ENCODE assay signal across 1 cellular context in the genomic region with DNA sequence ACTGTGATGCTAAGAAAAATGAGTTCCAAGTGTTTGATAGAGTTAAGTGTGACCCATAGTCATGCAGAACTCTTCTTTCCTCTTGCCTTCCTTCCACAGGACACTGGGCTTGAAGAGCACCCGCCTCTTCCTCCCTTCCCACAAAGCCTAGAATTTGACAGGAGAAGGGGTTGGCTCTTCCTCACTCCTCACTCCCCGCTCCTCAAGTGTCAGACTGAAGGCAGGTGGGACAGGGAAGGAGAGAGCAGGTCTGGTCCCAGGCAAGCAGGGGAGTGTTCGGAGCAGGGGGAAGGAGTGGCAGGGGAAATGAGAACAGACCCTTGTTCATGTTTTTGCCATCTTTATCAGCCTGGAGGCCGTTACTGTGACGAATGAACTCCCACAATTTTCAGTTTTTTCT.
TF ChIP-seq lines count a peak whose summit lies in the region.

No MANE protein-coding gene starts in this region.

TF ChIP-seq in GM23338, 12 proteins besides CTCF, POLR2A, EP300 and RAD21 (continued from another document):
- TF ChIP-seq, protein P1, sequence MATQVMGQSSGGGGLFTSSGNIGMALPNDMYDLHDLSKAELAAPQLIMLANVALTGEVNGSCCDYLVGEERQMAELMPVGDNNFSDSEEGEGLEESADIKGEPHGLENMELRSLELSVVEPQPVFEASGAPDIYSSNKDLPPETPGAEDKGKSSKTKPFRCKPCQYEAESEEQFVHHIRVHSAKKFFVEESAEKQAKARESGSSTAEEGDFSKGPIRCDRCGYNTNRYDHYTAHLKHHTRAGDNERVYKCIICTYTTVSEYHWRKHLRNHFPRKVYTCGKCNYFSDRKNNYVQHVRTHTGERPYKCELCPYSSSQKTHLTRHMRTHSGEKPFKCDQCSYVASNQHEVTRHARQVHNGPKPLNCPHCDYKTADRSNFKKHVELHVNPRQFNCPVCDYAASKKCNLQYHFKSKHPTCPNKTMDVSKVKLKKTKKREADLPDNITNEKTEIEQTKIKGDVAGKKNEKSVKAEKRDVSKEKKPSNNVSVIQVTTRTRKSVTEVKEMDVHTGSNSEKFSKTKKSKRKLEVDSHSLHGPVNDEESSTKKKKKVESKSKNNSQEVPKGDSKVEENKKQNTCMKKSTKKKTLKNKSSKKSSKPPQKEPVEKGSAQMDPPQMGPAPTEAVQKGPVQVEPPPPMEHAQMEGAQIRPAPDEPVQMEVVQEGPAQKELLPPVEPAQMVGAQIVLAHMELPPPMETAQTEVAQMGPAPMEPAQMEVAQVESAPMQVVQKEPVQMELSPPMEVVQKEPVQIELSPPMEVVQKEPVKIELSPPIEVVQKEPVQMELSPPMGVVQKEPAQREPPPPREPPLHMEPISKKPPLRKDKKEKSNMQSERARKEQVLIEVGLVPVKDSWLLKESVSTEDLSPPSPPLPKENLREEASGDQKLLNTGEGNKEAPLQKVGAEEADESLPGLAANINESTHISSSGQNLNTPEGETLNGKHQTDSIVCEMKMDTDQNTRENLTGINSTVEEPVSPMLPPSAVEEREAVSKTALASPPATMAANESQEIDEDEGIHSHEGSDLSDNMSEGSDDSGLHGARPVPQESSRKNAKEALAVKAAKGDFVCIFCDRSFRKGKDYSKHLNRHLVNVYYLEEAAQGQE (IDR thresholded peaks at IDR 0.05; ENCODE audit: unreplicated experiment) = no peak
- no peak for TF ChIP-seq EZH2phosphoT487 (IDR thresholded peaks at IDR 0.05; ENCODE audit: unreplicated experiment)
- TF ChIP-seq, protein P2, sequence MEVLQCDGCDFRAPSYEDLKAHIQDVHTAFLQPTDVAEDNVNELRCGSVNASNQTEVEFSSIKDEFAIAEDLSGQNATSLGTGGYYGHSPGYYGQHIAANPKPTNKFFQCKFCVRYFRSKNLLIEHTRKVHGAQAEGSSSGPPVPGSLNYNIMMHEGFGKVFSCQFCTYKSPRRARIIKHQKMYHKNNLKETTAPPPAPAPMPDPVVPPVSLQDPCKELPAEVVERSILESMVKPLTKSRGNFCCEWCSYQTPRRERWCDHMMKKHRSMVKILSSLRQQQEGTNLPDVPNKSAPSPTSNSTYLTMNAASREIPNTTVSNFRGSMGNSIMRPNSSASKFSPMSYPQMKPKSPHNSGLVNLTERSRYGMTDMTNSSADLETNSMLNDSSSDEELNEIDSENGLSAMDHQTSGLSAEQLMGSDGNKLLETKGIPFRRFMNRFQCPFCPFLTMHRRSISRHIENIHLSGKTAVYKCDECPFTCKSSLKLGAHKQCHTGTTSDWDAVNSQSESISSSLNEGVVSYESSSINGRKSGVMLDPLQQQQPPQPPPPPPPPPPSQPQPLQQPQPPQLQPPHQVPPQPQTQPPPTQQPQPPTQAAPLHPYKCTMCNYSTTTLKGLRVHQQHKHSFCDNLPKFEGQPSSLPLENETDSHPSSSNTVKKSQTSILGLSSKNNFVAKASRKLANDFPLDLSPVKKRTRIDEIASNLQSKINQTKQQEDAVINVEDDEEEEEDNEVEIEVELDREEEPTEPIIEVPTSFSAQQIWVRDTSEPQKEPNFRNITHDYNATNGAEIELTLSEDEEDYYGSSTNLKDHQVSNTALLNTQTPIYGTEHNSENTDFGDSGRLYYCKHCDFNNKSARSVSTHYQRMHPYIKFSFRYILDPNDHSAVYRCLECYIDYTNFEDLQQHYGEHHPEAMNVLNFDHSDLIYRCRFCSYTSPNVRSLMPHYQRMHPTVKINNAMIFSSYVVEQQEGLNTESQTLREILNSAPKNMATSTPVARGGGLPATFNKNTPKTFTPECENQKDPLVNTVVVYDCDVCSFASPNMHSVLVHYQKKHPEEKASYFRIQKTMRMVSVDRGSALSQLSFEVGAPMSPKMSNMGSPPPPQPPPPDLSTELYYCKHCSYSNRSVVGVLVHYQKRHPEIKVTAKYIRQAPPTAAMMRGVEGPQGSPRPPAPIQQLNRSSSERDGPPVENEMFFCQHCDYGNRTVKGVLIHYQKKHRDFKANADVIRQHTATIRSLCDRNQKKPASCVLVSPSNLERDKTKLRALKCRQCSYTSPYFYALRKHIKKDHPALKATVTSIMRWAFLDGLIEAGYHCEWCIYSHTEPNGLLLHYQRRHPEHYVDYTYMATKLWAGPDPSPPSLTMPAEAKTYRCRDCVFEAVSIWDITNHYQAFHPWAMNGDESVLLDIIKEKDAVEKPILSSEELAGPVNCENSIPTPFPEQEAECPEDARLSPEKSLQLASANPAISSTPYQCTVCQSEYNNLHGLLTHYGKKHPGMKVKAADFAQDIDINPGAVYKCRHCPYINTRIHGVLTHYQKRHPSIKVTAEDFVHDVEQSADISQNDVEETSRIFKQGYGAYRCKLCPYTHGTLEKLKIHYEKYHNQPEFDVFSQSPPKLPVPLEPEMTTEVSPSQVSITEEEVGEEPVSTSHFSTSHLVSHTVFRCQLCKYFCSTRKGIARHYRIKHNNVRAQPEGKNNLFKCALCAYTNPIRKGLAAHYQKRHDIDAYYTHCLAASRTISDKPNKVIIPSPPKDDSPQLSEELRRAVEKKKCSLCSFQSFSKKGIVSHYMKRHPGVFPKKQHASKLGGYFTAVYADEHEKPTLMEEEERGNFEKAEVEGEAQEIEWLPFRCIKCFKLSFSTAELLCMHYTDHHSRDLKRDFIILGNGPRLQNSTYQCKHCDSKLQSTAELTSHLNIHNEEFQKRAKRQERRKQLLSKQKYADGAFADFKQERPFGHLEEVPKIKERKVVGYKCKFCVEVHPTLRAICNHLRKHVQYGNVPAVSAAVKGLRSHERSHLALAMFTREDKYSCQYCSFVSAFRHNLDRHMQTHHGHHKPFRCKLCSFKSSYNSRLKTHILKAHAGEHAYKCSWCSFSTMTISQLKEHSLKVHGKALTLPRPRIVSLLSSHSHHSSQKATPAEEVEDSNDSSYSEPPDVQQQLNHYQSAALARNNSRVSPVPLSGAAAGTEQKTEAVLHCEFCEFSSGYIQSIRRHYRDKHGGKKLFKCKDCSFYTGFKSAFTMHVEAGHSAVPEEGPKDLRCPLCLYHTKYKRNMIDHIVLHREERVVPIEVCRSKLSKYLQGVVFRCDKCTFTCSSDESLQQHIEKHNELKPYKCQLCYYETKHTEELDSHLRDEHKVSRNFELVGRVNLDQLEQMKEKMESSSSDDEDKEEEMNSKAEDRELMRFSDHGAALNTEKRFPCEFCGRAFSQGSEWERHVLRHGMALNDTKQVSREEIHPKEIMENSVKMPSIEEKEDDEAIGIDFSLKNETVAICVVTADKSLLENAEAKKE (CRISPR knock-in tag; IDR thresholded peaks at IDR 0.05) = no peak
- no peak for TF ChIP-seq POLR2AphosphoS5 (IDR thresholded peaks at IDR 0.05; ENCODE audit: low read depth)
- TF ChIP-seq CREB1 (CRISPR knock-in tag; IDR thresholded peaks at IDR 0.05; ENCODE audit: low read depth) = no peak
- no peak for TF ChIP-seq JUNB (IDR thresholded peaks at IDR 0.05; ENCODE audit: unreplicated experiment)
- TF ChIP-seq EZH2 (IDR thresholded peaks at IDR 0.05; ENCODE audit: low read depth, unreplicated experiment) = no peak
- TF ChIP-seq, protein P3, sequence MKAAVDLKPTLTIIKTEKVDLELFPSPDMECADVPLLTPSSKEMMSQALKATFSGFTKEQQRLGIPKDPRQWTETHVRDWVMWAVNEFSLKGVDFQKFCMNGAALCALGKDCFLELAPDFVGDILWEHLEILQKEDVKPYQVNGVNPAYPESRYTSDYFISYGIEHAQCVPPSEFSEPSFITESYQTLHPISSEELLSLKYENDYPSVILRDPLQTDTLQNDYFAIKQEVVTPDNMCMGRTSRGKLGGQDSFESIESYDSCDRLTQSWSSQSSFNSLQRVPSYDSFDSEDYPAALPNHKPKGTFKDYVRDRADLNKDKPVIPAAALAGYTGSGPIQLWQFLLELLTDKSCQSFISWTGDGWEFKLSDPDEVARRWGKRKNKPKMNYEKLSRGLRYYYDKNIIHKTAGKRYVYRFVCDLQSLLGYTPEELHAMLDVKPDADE (IDR thresholded peaks at IDR 0.05) = no peak
